ENCODE assay signal across 1 cellular context in genomic region chr6:143822584-143823024, GRCh38.
TF ChIP-seq lines count a peak whose summit lies in the region.

No MANE protein-coding gene starts in this region.

TF ChIP-seq in IMR-90, 13 proteins besides CTCF, POLR2A, EP300 and RAD21 (continued from another document):
- TF ChIP-seq CEBPB (IDR thresholded peaks at IDR 0.05; ENCODE audit: low read depth, low read length) (no peak), CHD1 (IDR thresholded peaks at IDR 0.05; ENCODE audit: low read depth, low read length) (no peak), SMC3 (IDR thresholded peaks at IDR 0.05; ENCODE audit: low read depth, low read length) (no peak), RFX5 (IDR thresholded peaks at IDR 0.05; ENCODE audit: low read depth, low read length) (no peak), MAZ (IDR thresholded peaks at IDR 0.05; ENCODE audit: borderline replicate concordance, low read depth, low read length) (no peak)
